In the genomic region with DNA sequence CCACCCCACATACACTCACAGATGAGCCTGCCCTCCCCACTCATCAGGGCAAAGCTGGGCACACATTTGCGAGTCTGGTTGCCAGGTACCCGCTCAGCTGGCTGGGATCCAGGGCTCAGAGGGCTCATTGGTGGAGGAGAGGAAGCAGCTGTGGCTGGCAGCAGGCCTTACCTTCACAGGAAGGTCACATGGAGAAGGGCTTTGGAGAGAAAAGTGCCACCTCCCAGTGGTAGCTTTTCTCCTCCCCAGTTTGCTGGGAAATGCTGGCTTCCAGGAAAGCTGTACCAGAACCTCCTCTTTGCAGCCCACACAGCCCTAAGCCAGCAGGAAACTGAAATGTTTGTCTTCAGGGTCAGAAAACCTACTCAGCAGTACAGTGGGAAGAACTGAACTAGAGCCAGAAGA, we compare ENCODE assay signal across 7 cellular contexts. TPM values are rescaled to one million over a fixed set of nuclear protein-coding genes. Genes with fewer than 3 reads are reported as not detected.
DNase-seq lines count a peak whose midpoint lies in the region; ATAC-seq, FAIRE-seq and TF ChIP-seq lines count a peak whose summit lies in the region.

No MANE protein-coding gene starts in this region.

- peaks cover 5% of the 10 kb centered on the region for H3K9me3 Mint-ChIP-seq in stimulated activated memory B cell treated with anti-CD40 and anti-IgM and Interleukin-4, amounts not matched to agents 10 μg/mL and 1 μg/mL and 100 μg/mL, for 72 hours

- no peak overlapping the region for H2AFZ ChIP-seq in endothelial cell of umbilical vein (ENCODE audit: low read depth, low read length)

- intact Hi-C loops in endothelial cell of umbilical vein (cut with micrococcal nuclease) = no loop called here

- H3K4me1 ChIP-seq in endothelial cell of umbilical vein (ENCODE audit: control insufficient read depth, extremely low read depth, insufficient read depth, low read length) = peaks cover 3% of the 10 kb centered on the region

- ATAC-seq in stimulated activated memory B cell treated with anti-CD40 and anti-IgM and Interleukin-4, amounts not matched to agents 10 μg/mL and 1 μg/mL and 100 μg/mL, for 72 hours = no peak
- no peak for ATAC-seq in GM18498 (IDR thresholded peaks at IDR 0.05; ENCODE audit: unreplicated experiment)
- no peak for ATAC-seq in GM18517 (IDR thresholded peaks at IDR 0.05; ENCODE audit: unreplicated experiment)

- H3K9me1 ChIP-seq in endothelial cell of umbilical vein (replicated peaks; ENCODE audit: control insufficient read depth, extremely low read depth, insufficient read depth, low read length) = no peaks in the 10 kb centered on the region

- H3K9ac ChIP-seq in endothelial cell of umbilical vein (replicated peaks; ENCODE audit: extremely low read depth, insufficient read depth, low read length) = no peak overlapping the region

- POLR2A ChIA-PET in endothelial cell of umbilical vein (lab: Charles Lee) = no interaction called here

- no peaks in the 10 kb centered on the region for H3K36me3 ChIP-seq in endothelial cell of umbilical vein (ENCODE audit: control insufficient read depth in 2 of 2, extremely low read depth in 1 of 2, insufficient read depth in 2 of 2, low read length in 2 of 2)

- H3K9me3 ChIP-seq in endothelial cell of umbilical vein (replicated peaks; ENCODE audit: control insufficient read depth, insufficient read depth, low read length) = no peaks in the 10 kb centered on the region

- H3K4me3 ChIP-seq in endothelial cell of umbilical vein (replicated peaks in 1 of 3; ENCODE audit: insufficient read depth in 1 of 3, low read depth in 1 of 3, low read length in 3 of 3) = no peak overlapping the region

- H4K20me1 ChIP-seq in endothelial cell of umbilical vein (replicated peaks; ENCODE audit: control insufficient read depth, extremely low read depth, insufficient read depth, low read length) = no peaks in the 10 kb centered on the region

- no TSS peak for BruUV-seq in endothelial cell of umbilical vein (replicated peaks; lab: Mats Ljungman, UMichigan)

- H3K4me2 ChIP-seq in endothelial cell of umbilical vein (ENCODE audit: insufficient read depth, low read length) = no peak overlapping the region

- H3K27me3 Mint-ChIP-seq in stimulated activated memory B cell treated with anti-CD40 and anti-IgM and Interleukin-4, amounts not matched to agents 10 μg/mL and 1 μg/mL and 100 μg/mL, for 72 hours = no peaks in the 10 kb centered on the region

- TF ChIP-seq CTCF in endothelial cell of umbilical vein (IDR thresholded peaks at IDR 0.05; ENCODE audit: extremely low read depth in 1 of 2, insufficient read depth in 1 of 2, low read depth in 1 of 2, low read length in 2 of 2) = no peak

- no peak overlapping the region for H3K27ac ChIP-seq in endothelial cell of umbilical vein (ENCODE audit: insufficient read depth, low read depth, low read length)

- H3K27me3 ChIP-seq in endothelial cell of umbilical vein (ENCODE audit: control insufficient read depth in 2 of 2, insufficient read depth in 2 of 2, low read length in 2 of 2) = peaks cover 3 to 4% of the 10 kb centered on the region in 2 experiments

- H3K4me3 Mint-ChIP-seq in stimulated activated memory B cell treated with anti-CD40 and anti-IgM and Interleukin-4, amounts not matched to agents 10 μg/mL and 1 μg/mL and 100 μg/mL, for 72 hours = no peak overlapping the region

- DNase-seq in HT1080 (ENCODE audit: low read depth) = peak; percentile 63
- DNase-seq in NCI-H2196 treated with DMSO at 0.1 percent for 48 hours (lab: John Stamatoyannopoulos, UW; ENCODE audit: unreplicated experiment) = peak; percentile 52
- DNase-seq in endothelial cell of umbilical vein (ENCODE audit: low read depth, low spot score) = peak; percentile 67
- DNase-seq in urothelium cell line (ENCODE audit: low spot score) = no peak

- peaks cover 45% of the 10 kb centered on the region for H3K4me1 Mint-ChIP-seq in stimulated activated memory B cell treated with anti-CD40 and anti-IgM and Interleukin-4, amounts not matched to agents 10 μg/mL and 1 μg/mL and 100 μg/mL, for 72 hours

- dilution Hi-C loops in endothelial cell of umbilical vein (cut with MboI; ENCODE audit: extremely low pct_ligation_motif_present, low sequenced_read_pairs) = loop anchor here (25.0 kb wide), 1 partner anchor 331 kb away; no protein-coding TSS in a partner anchor

- CTCF ChIA-PET in endothelial cell of umbilical vein (lab: Charles Lee) = no interaction called here

- FAIRE-seq in endothelial cell of umbilical vein (lab: Jason Lieb, UNC) (no peak), urothelium cell line (lab: Jason Lieb, UNC) (no peak)

- H3K27ac Mint-ChIP-seq in stimulated activated memory B cell treated with anti-CD40 and anti-IgM and Interleukin-4, amounts not matched to agents 10 μg/mL and 1 μg/mL and 100 μg/mL, for 72 hours = peak overlapping the region; percentile 48

- peaks cover 17% of the 10 kb centered on the region for H3K36me3 Mint-ChIP-seq in stimulated activated memory B cell treated with anti-CD40 and anti-IgM and Interleukin-4, amounts not matched to agents 10 μg/mL and 1 μg/mL and 100 μg/mL, for 72 hours

- no peaks in the 10 kb centered on the region for H3K79me2 ChIP-seq in endothelial cell of umbilical vein (ENCODE audit: control insufficient read depth, insufficient read depth, low read length)

- no peak for TF ChIP-seq POLR2A in endothelial cell of umbilical vein (IDR thresholded peaks at IDR 0.05; ENCODE audit: low read depth, low read length)

TF ChIP-seq in endothelial cell of umbilical vein, 7 proteins besides CTCF, POLR2A, EP300 and RAD21:
- TF ChIP-seq MAX (IDR thresholded peaks at IDR 0.05; ENCODE audit: insufficient read depth, insufficient read length) = no peak
- no peak for TF ChIP-seq POLR2AphosphoS5 (IDR thresholded peaks at IDR 0.05; ENCODE audit: insufficient read depth, low read depth, low read length)
- TF ChIP-seq MYC (IDR thresholded peaks at IDR 0.05; ENCODE audit: low read depth, low read length) = no peak
- TF ChIP-seq FOS (IDR thresholded peaks at IDR 0.05; ENCODE audit: borderline replicate concordance, insufficient read depth, low read length) = no peak
- TF ChIP-seq EZH2 (IDR thresholded peaks at IDR 0.05; ENCODE audit: borderline replicate concordance, low read depth, low read length, severe bottlenecking) = no peak
- no peak for TF ChIP-seq GATA2 (IDR thresholded peaks at IDR 0.05; ENCODE audit: insufficient read depth, insufficient read length, low read depth, low read length)
- no peak for TF ChIP-seq JUN (IDR thresholded peaks at IDR 0.05; ENCODE audit: borderline replicate concordance, insufficient read depth, insufficient read length, low read depth)

RNA-seq across cellular contexts. Expression of gene LGMN, which starts 55.6 kb away (rescaled TPM):
- total RNA-seq in HT1080 (2014; rRNA removed; shearing (Covaris generic)) = 26.5 and 29.5 TPM in 2 replicates
- 19.5 and 20.5 TPM in 2 replicates for polyA plus RNA-seq in HT1080 (2015; cell fraction: cytosol; rRNA removed)
- polyA plus RNA-seq in HT1080 (2015; cell fraction: nucleus; rRNA removed) = 43.8 and 52.6 TPM in 2 replicates
- total RNA-seq in endothelial cell of umbilical vein = 56.7 and 62.6 TPM in 2 replicates
- polyA plus RNA-seq in endothelial cell of umbilical vein = 85.8 and 99.2 TPM in 2 replicates
- polyA plus RNA-seq in endothelial cell of umbilical vein (2011; cell fraction: cytosol; rRNA removed) = 122 and 126 TPM in 2 replicates
- polyA plus RNA-seq in endothelial cell of umbilical vein (2011; cell fraction: nucleus; rRNA removed) = 73.2 and 83.3 TPM in 2 replicates
- 70.4 and 81.1 TPM in 2 replicates for polyA plus RNA-seq in endothelial cell of umbilical vein (2012)
- 52.1 and 66.6 TPM in 2 replicates for polyA minus RNA-seq in endothelial cell of umbilical vein
- 16.8 TPM for polyA minus RNA-seq in endothelial cell of umbilical vein (2011; cell fraction: cytosol; rRNA and poly(A)+ RNA removed)
- 20.4 and 28.7 TPM in 2 replicates for polyA minus RNA-seq in endothelial cell of umbilical vein (2011; cell fraction: nucleus; rRNA and poly(A)+ RNA removed)
